ENCODE assay signal across 11 cellular contexts in genomic region chr11:45091563-45092392, GRCh38. TPM values are rescaled to one million over a fixed set of nuclear protein-coding genes. Genes with fewer than 3 reads are reported as not detected.
DNase-seq lines count a peak whose midpoint lies in the region; ATAC-seq and TF ChIP-seq lines count a peak whose summit lies in the region.
"Had no signal": no experiment of that assay in that cellular context is flagged by ENCODE, and none has a peak within 500 bp of the region (broad histone marks: within the 10 kb centered on the region; RNA-seq: fewer than 3 reads in every experiment).

No MANE protein-coding gene starts in this region.

- no peak for TF ChIP-seq POLR2A in adrenal gland (IDR thresholded peaks at IDR 0.05)

- peak overlapping the region in 2 of 5 donors; percentile 36 to 93 for H3K27ac ChIP-seq in adrenal gland
- H3K27ac ChIP-seq: PC-9 had no signal

- no peaks in the 10 kb centered on the region for H3K36me3 ChIP-seq in adrenal gland (replicated peaks in 1 of 2)

- H3K27me3 ChIP-seq in adrenal gland = no peaks in the 10 kb centered on the region

- intact Hi-C loops in adrenal gland (cut with DNase I) = no loop called here

- H3K9me3 ChIP-seq in adrenal gland (replicated peaks in 1 of 3) = no peaks in the 10 kb centered on the region

- H3K4me1 ChIP-seq in adrenal gland (replicated peaks in 1 of 2) = peaks cover 9 to 49% of the 10 kb centered on the region in 2 donors

- 55 to 66% (median 62%) methylated on average over 10 to 11 of the region's 11 CpGs for WGBS in adrenal gland, 4 donors

- TF ChIP-seq CTCF in adrenal gland (IDR thresholded peaks at IDR 0.05) = no peak
- no peak for TF ChIP-seq CTCF in omental fat pad (IDR thresholded peaks at IDR 0.05)

- no peak overlapping the region for H3K4me3 ChIP-seq in adrenal gland
- H3K4me3 ChIP-seq: lung, PC-9 had no signal

- ATAC-seq in omental fat pad (ENCODE audit: low FRiP score) = no peak
- ATAC-seq in GM19035 (IDR thresholded peaks at IDR 0.05; ENCODE audit: unreplicated experiment) = no peak

- DNase-seq in A172 (ENCODE audit: low spot score) (peak; percentile 54), EH (ENCODE audit: low read depth) (peak; percentile 92), adrenal gland (peak in 4 of 7 donors; percentile 15 to 69 (median 38)), iPS-NIHi11 (ENCODE audit: low spot score) (peak; percentile 55), omental fat pad (ENCODE audit: low spot score) (no peak), activated T-cell treated with anti-CD3 and anti-CD28 coated beads for 4 hours (no peak), NCI-H1105 (lab: John Stamatoyannopoulos, UW) (no peak)
- DNase-seq: NCI-H1092 treated with DMSO at 0.1 percent for 48 hours had no signal

RNA-seq across cellular contexts. Expression of gene PRDM11, which starts 54.7 kb away (rescaled TPM):
- total RNA-seq in A172 (2014; rRNA removed; shearing (Covaris generic)) = 7.6 and 10.1 TPM in 2 replicates
- 10 to 100 TPM; 11.0 to 16.9 (median 13.7) TPM for total RNA-seq in adrenal gland
- 1 to 10 TPM; 3.3 to 6.4 (median 3.9) TPM for polyA plus RNA-seq in adrenal gland
- 10 to 100 TPM in 2 of 4 donors, 1 to 10 TPM in 2; 7.0 to 15.6 (median 10.7) TPM for total RNA-seq in omental fat pad

Comparison
In these comparisons a context has a peak if more than half of its experiments do, and no peak if none do; other contexts are left out.
1. DNase-seq: peak in A172 (single experiment), EH (single experiment), adrenal gland (4 of 7) and iPS-NIHi11 (single experiment); none in omental fat pad (single experiment), activated T-cell treated with anti-CD3 and anti-CD28 coated beads for 4 hours (single experiment) and NCI-H1105 (single experiment).